ENCODE assay signal across 8 cellular contexts in the genomic region with DNA sequence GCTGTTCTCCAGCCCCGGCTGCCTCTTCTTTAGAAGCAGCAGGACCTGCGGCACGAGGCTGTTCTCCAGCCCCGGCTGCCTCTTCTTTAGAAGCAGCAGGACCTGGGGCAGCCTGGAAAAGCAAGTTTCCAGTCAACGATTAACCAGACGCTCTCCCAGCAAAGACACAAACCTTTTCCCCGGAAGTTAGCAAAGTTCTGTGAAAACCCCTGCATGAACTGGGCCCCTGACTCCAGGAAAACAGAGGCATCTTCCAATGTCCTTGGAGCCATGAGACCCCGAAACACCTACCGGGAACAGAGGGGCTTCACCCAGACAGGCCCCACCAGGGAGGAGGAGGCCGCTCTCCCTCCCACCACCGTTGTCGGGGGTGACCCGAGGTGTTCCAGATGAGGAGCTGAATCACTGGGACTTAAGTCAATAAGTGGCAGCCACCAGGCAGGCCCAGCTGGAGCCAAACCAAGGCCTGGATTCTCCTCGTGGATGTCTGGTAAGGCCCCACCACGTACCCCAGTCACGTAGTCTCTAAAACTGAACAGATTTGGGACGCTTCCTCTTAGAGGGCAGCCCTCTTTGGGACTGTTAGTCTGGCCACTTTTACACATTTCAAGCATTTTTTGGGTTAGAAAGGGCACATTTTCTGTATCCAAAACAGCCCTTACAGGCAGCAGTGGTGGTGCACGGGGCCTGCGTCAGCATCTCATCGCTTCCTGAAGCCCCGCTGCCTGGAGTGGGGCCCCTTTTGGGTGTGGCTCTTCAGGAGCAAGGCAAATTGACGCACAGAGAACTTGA. TPM values are rescaled to one million over a fixed set of nuclear protein-coding genes. Genes with fewer than 3 reads are reported as not detected.
DNase-seq lines count a peak whose midpoint lies in the region; ATAC-seq and TF ChIP-seq lines count a peak whose summit lies in the region.

Gene RPH3AL, minus strand, starts transcription at position 387 of the 792 bp plus-strand sequence. CDS start 25,264 bp downstream, outside the sequence.

- H3K27me3 ChIP-seq in Peyer's patch (no peaks in the 10 kb centered on the region), prostate gland (replicated peaks; ENCODE audit: insufficient read depth) (no peaks in the 10 kb centered on the region)

- intact Hi-C loops in prostate gland (cut with DNase I) = no loop called here

- H3K4me3 ChIP-seq in Peyer's patch = peak within 1 kb of the TSS in 2 of 4 donors; percentile 41 to 50
- peak within 1 kb of the TSS in 1 of 2 donors; percentile 6 for H3K4me3 ChIP-seq in prostate gland

- 32% methylated on average over 22 of the region's 22 CpGs for WGBS in prostate gland

- TF ChIP-seq POLR2A in Peyer's patch (IDR thresholded peaks at IDR 0.05) (peak in 1 of 2 donors; percentile 69), prostate gland (IDR thresholded peaks at IDR 0.05) (peak; percentile 35), GM18505 (IDR thresholded peaks at IDR 0.05; ENCODE audit: borderline replicate concordance, extremely low read depth, insufficient read depth, insufficient read length) (no peak)

- ATAC-seq in GM18502 (IDR thresholded peaks at IDR 0.05; ENCODE audit: poor library complexity, unreplicated experiment) (no peak), GM18505 (IDR thresholded peaks at IDR 0.05; ENCODE audit: unreplicated experiment) (no peak)

- H3K4me1 ChIP-seq in Peyer's patch = peaks cover 0 to 48% (median 8%) of the 10 kb centered on the region in 4 donors
- peaks cover 3% of the 10 kb centered on the region for H3K4me1 ChIP-seq in prostate gland (replicated peaks)

- H3K9me3 ChIP-seq in Peyer's patch (no peaks in the 10 kb centered on the region), prostate gland (no peaks in the 10 kb centered on the region)

- DNase-seq in GM04503 (ENCODE audit: low read depth) (peak; percentile 44), Peyer's patch (peak in 2 of 3 donors; percentile 87), glomerular visceral epithelial cell (ENCODE audit: extremely low spot score) (peak; percentile 86), prostate gland (ENCODE audit: low spot score) (peak; percentile 73), cerebellar nuclear complex (lab: John Stamatoyannopoulos, UW) (no peak), EL (no peak)

- H3K27ac ChIP-seq in Peyer's patch (peak within 1 kb of the TSS; percentile 35 to 97 (median 88)), prostate gland (peak within 1 kb of the TSS; percentile 74 to 82)

- no peaks in the 10 kb centered on the region for H3K36me3 ChIP-seq in Peyer's patch
- no peaks in the 10 kb centered on the region for H3K36me3 ChIP-seq in prostate gland

- TF ChIP-seq CTCF in Peyer's patch (IDR thresholded peaks at IDR 0.05) (no peak), prostate gland (IDR thresholded peaks at IDR 0.05) (no peak)

RNA-seq across cellular contexts. Expression of gene RPH3AL, which starts in this region (rescaled TPM):
- 10 to 100 TPM; 31.4 to 92.4 (median 48.6) TPM for total RNA-seq in Peyer's patch
- 10 to 100 TPM; 11.7 to 17.8 TPM for total RNA-seq in prostate gland

Comparison
In these comparisons a context has a peak if more than half of its experiments do, and no peak if none do; other contexts are left out.
1. DNase-seq: peak in GM04503 (single experiment), Peyer's patch (2 of 3), glomerular visceral epithelial cell (single experiment) and prostate gland (single experiment); none in cerebellar nuclear complex (0 of 2) and EL (single experiment).